In the genomic region with DNA sequence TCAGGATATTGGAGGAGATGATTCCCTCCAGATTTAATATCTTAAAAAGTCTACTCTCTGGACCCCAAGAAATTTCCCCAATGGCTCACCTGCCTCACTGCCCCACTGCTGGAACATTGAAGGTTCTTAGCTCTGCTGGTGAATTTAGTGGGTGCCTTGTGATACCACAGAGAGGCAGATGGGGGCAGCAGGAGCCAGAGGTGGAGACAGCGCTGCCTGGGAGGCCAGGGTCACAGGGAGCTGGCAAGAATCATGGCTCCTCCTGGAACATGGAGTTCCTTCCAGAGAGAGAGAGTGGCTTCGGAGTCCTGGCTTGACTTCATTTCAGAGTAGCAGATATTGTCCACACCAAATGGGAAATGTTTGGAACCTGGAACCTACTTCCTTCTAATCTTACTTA, we compare ENCODE assay signal across 8 cellular contexts.
A peak's percentile ranks its signal among the peaks of the same experiment; 100 is the strongest.
DNase-seq lines count a peak whose midpoint lies in the region; ATAC-seq, FAIRE-seq and TF ChIP-seq lines count a peak whose summit lies in the region.

No MANE protein-coding gene starts in this region.

- H3K27ac Mint-ChIP-seq in Calu3 (ENCODE audit: unreplicated experiment), result no peak overlapping the region
- H3K27ac Mint-ChIP-seq in WTC11, result no peak overlapping the region

- 74% methylated on average over 2 of the region's 2 CpGs for WGBS in esophagus muscularis mucosa
- 30 to 41% methylated on average over 2 of the region's 2 CpGs for WGBS in pancreas, 2 donors

- POLR2A ChIA-PET in WTC11 (lab: Charles Lee), result no interaction called here

- no peaks in the 10 kb centered on the region for H3K4me1 Mint-ChIP-seq in Calu3 (ENCODE audit: low read depth, unreplicated experiment)
- H3K4me1 Mint-ChIP-seq in WTC11, result no peaks in the 10 kb centered on the region

- H3K27me3 ChIP-seq in esophagus muscularis mucosa, result no peaks in the 10 kb centered on the region
- H3K27me3 ChIP-seq in pancreas, result peaks cover 0 to 4% (median 0%) of the 10 kb centered on the region in 4 donors

- H3K4me3 ChIP-seq in esophagus muscularis mucosa (no peak overlapping the region), pancreas (no peak overlapping the region)

- H3K27me3 Mint-ChIP-seq in Calu3 (ENCODE audit: unreplicated experiment) (no peaks in the 10 kb centered on the region), WTC11 (ENCODE audit: low read depth) (no peaks in the 10 kb centered on the region)

- intact Hi-C loops in Calu3 (cut with micrococcal nuclease; ENCODE audit: unreplicated experiment), result no loop called here
- intact Hi-C loops in esophagus muscularis mucosa (cut with DNase I), result no loop called here
- intact Hi-C loops in pancreas (cut with DNase I), result no loop called here

- H3K27ac ChIP-seq in esophagus muscularis mucosa (replicated peaks in 1 of 4) (no peak overlapping the region), pancreas (no peak overlapping the region)

- TF ChIP-seq EP300 in esophagus muscularis mucosa (IDR thresholded peaks at IDR 0.05), result no peak

- peak; percentile 16 for DNase-seq in Calu3
- peak; percentile 4 for DNase-seq in HPDE6-E6E7 (ENCODE audit: extremely low spot score)
- DNase-seq in WTC11 (ENCODE audit: low spot score), result peak; percentile 68
- DNase-seq in esophagus muscularis mucosa (ENCODE audit: extremely low spot score), result no peak
- peak; percentile 37 to 79 (median 59) for DNase-seq in pancreas

- H3K4me3 Mint-ChIP-seq in Calu3 (ENCODE audit: low read depth, unreplicated experiment) (no peak overlapping the region), WTC11 (no peak overlapping the region)

- no TSS peak for BruUV-seq in Calu3 (replicated peaks; lab: Mats Ljungman, UMichigan)

- TF ChIP-seq CTCF in Calu3 (IDR thresholded peaks at IDR 0.05; ENCODE audit: unreplicated experiment), result no peak
- 0 out of 2 replicates have a peak, but pooled peaks have one; percentile 24 for TF ChIP-seq CTCF in WTC11 (IDR thresholded peaks at IDR 0.05)
- TF ChIP-seq CTCF in esophagus muscularis mucosa (IDR thresholded peaks at IDR 0.05), result peak in 2 of 3 experiments; percentile 30 to 35
- TF ChIP-seq CTCF in pancreas (IDR thresholded peaks at IDR 0.05), result peak in 3 of 4 donors; percentile 7 to 32 (median 28)

- CTCF ChIA-PET in Calu3 (lab: Charles Lee) (interaction anchor here (1.1 kb wide), 1 partner anchor 497 kb away, joined by 4 read pairs; no protein-coding TSS in a partner anchor), WTC11 (lab: Charles Lee) (interaction anchor here (0.5 to 1.9 kb wide), 19 partner anchors 11 to 544 kb away, joined by 3 to 16 read pairs (median 4); no protein-coding TSS in a partner anchor)

- H3K4me1 ChIP-seq in esophagus muscularis mucosa (no peaks in the 10 kb centered on the region), pancreas (peaks cover 0 to 4% (median under 1%) of the 10 kb centered on the region in 3 donors)

- FAIRE-seq in pancreas (lab: Jason Lieb, UNC), result no peak

- H3K36me3 ChIP-seq in esophagus muscularis mucosa, result no peaks in the 10 kb centered on the region
- no peaks in the 10 kb centered on the region for H3K36me3 ChIP-seq in pancreas

- no peak for TF ChIP-seq POLR2A in esophagus muscularis mucosa (IDR thresholded peaks at IDR 0.05; ENCODE audit: low read depth)

- no peaks in the 10 kb centered on the region for H3K9me3 ChIP-seq in esophagus muscularis mucosa
- H3K9me3 ChIP-seq in pancreas, result no peaks in the 10 kb centered on the region

- ATAC-seq in GM19328 (IDR thresholded peaks at IDR 0.05; ENCODE audit: unreplicated experiment) (peak; percentile 79), WTC11 (peak; percentile 95), pancreas (peak; percentile 80 to 99 (median 90)), GM21528 (IDR thresholded peaks at IDR 0.05; ENCODE audit: low FRiP score, unreplicated experiment) (no peak), HG02763 (IDR thresholded peaks at IDR 0.05; ENCODE audit: unreplicated experiment) (no peak)

- H3K36me3 Mint-ChIP-seq in Calu3 (ENCODE audit: insufficient read depth, unreplicated experiment) (no peaks in the 10 kb centered on the region), WTC11 (no peaks in the 10 kb centered on the region)

- H3K9me3 Mint-ChIP-seq in Calu3 (ENCODE audit: low read depth, unreplicated experiment) (peaks cover 5% of the 10 kb centered on the region), WTC11 (peaks cover 6% of the 10 kb centered on the region)

TF ChIP-seq in WTC11, 78 proteins besides CTCF, POLR2A, EP300 and RAD21:
- TF ChIP-seq ZNF423 (CRISPR knock-in tag; IDR thresholded peaks at IDR 0.05) (no peak), ESRRA (CRISPR knock-in tag; IDR thresholded peaks at IDR 0.05; ENCODE audit: borderline replicate concordance) (no peak), IRF2 (CRISPR knock-in tag; IDR thresholded peaks at IDR 0.05; ENCODE audit: borderline replicate concordance, low read depth) (no peak), NFE2L1 (CRISPR knock-in tag; IDR thresholded peaks at IDR 0.05) (no peak), ZNF219 (CRISPR knock-in tag; IDR thresholded peaks at IDR 0.05; ENCODE audit: borderline replicate concordance) (no peak), ZNF416 (CRISPR knock-in tag; IDR thresholded peaks at IDR 0.05) (no peak)

Comparison
In these comparisons a context has a peak if more than half of its experiments do, and no peak if none do; other contexts are left out.
1. ATAC-seq: peak in GM19328 (single experiment), WTC11 (single experiment) and pancreas (4 of 4); none in GM21528 (single experiment) and HG02763 (single experiment).